Comparison of ENCODE assay signal across 7 cellular contexts in the genomic region with DNA sequence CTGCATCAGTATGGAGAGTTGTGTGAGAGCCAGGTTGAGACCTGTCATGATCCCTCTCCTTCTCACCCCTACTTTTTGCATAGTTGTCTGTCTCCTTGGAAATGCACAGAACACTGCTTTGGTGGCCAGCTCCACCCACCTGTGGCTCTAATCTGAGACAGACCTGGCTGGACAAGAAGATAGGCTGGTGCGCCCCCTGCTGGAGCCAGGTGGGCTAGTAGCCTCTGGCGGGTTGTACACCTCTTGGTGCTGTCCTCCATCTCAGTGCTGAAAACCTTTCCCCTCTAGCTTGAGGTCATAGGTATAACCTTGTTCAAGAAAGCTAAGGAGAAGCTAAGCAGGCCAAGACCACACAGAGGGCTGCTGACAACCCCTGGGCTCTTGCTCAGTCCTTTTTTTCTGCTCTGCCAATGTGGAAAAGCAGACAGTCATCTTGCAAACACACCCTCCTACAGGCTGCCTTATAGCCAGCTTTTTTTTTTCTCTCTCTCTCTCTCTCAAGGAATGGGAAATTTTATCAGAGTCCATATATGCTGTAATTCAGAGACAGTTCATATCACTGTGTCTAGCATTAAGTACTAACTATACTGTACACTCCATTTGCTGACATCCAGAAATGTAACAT. TPM values are rescaled to one million over a fixed set of nuclear protein-coding genes. Genes with fewer than 3 reads are reported as not detected.
DNase-seq lines count a peak whose midpoint lies in the region; ATAC-seq, FAIRE-seq and TF ChIP-seq lines count a peak whose summit lies in the region.

No MANE protein-coding gene starts in this region.

- DNase-seq in G401 (ENCODE audit: low spot score): peak; percentile 27
- DNase-seq in Kasumi-1 (lab: John Stamatoyannopoulos, UW): peak; percentile 18 to 29
- peak; percentile 36 for DNase-seq in RPMI7951 (ENCODE audit: low read depth)
- peak; percentile 85 to 97 for DNase-seq in H1 (ENCODE audit: low read depth in 1 of 2, low spot score in 2 of 2)
- peak; percentile 94 for DNase-seq in nephron progenitor cell

- peak; percentile 63 for ATAC-seq in GM21447 (IDR thresholded peaks at IDR 0.05; ENCODE audit: unreplicated experiment)
- ATAC-seq in HG03571 (IDR thresholded peaks at IDR 0.05; ENCODE audit: unreplicated experiment): no peak

- POLR2A ChIA-PET in H1 (lab: Charles Lee; ENCODE audit: partially characterized antibody): no interaction called here

- no peaks in the 10 kb centered on the region for H4K20me1 ChIP-seq in H1 (replicated peaks in 1 of 2; ENCODE audit: control insufficient read depth in 1 of 2, insufficient read depth in 2 of 2, low read length in 2 of 2)

- no peaks in the 10 kb centered on the region for H3K9me3 Mint-ChIP-seq in nephron progenitor cell

- no peak overlapping the region for H3K4me3 ChIP-seq in H1 (ENCODE audit: extremely low read depth in 1 of 4, insufficient read depth in 2 of 4, low read depth in 3 of 4, low read length in 4 of 4)

- no peak overlapping the region for H3K18ac ChIP-seq in H1 (ENCODE audit: extremely low read depth, low read length)

- in situ Hi-C loops in G401 (cut with HindIII; ENCODE audit: low sequenced_read_pairs): no loop called here

- H3K27me3 ChIP-seq in H1 (replicated peaks in 1 of 4; ENCODE audit: control insufficient read depth in 3 of 4, extremely low read depth in 1 of 4, insufficient read depth in 3 of 4, low read length in 3 of 4): no peaks in the 10 kb centered on the region

- H3K4me3 Mint-ChIP-seq in nephron progenitor cell: no peak overlapping the region

- no peak overlapping the region for H4K91ac ChIP-seq in H1 (replicated peaks; ENCODE audit: insufficient read length, low read length)

- no peak overlapping the region; a peak in 1 of 4 replicates for H3K4me2 ChIP-seq in H1 (ENCODE audit: insufficient read depth in 1 of 2, low read depth in 2 of 2, low read length in 2 of 2)

- no peaks in the 10 kb centered on the region for H3K36me3 ChIP-seq in H1 (ENCODE audit: control insufficient read depth in 2 of 4, insufficient read depth in 4 of 4, low read length in 3 of 4)

- H2BK12ac ChIP-seq in H1 (ENCODE audit: low read depth, low read length): no peak overlapping the region

- H3K56ac ChIP-seq in H1 (replicated peaks; ENCODE audit: insufficient read length, low read depth, low read length): no peak overlapping the region

- FAIRE-seq in H1 (lab: Jason Lieb, UNC): peak; percentile 94

- H3K27ac Mint-ChIP-seq in nephron progenitor cell: no peak overlapping the region

- peaks cover 0 to 4% (median under 1%) of the 10 kb centered on the region in 4 experiments; a peak in 3 of 7 replicates for H3K4me1 ChIP-seq in H1 (replicated peaks in 1 of 4; ENCODE audit: control insufficient read depth in 3 of 4, insufficient read depth in 4 of 4, low read length in 3 of 4)

- H3K27me3 Mint-ChIP-seq in nephron progenitor cell (ENCODE audit: low read depth, poor library complexity): peaks cover 19% of the 10 kb centered on the region

- no peak overlapping the region for H3K9ac ChIP-seq in H1 (replicated peaks in 1 of 4; ENCODE audit: extremely low read depth in 1 of 4, low read depth in 3 of 4, low read length in 3 of 4)

- no peak for TF ChIP-seq POLR2A in H1 (IDR thresholded peaks at IDR 0.05; ENCODE audit: control extremely low read depth in 1 of 2, low read depth in 2 of 2, low read length in 2 of 2)

- no peaks in the 10 kb centered on the region for H3K79me1 ChIP-seq in H1 (ENCODE audit: low read depth, low read length)

- peak; percentile 90 for TF ChIP-seq RAD21 in H1 (IDR thresholded peaks at IDR 0.05 in 1 of 2, conservative IDR thresholded peaks at IDR 0.05 in 1 of 2; ENCODE audit: low read depth in 2 of 2, low read length in 2 of 2)

- 3% methylated on average over 2 of the region's 2 CpGs; no CpG with 5 or more reads in 1 of the 2 experiments for WGBS in H1 (ENCODE audit: extremely low coverage in 1 of 2, insufficient coverage in 1 of 2, insufficient read length in 1 of 2, insufficient replicate concordance in 2 of 2, low coverage in 1 of 2, low lambda C conversion rate in 2 of 2, missing lambda C conversion rate in 1 of 2), 2 experiments

- H2BK5ac ChIP-seq in H1 (ENCODE audit: low read depth, low read length): no peak overlapping the region

- TF ChIP-seq EP300 in H1 (IDR thresholded peaks at IDR 0.05; ENCODE audit: borderline replicate concordance in 1 of 2, low read depth in 2 of 2, low read length in 2 of 2): no peak

- H3K23me2 ChIP-seq in H1 (ENCODE audit: low read depth, low read length): no peaks in the 10 kb centered on the region

- CTCF ChIA-PET in H1 (lab: Charles Lee; ENCODE audit: partially characterized antibody): interaction anchor here (0.6 to 8.7 kb wide), 33 partner anchors 8 to 1894 kb away, joined by 3 to 76 read pairs (median 4); no protein-coding TSS in a partner anchor

- no peaks in the 10 kb centered on the region for H3K36me3 Mint-ChIP-seq in nephron progenitor cell (ENCODE audit: low read depth)

- H3K14ac ChIP-seq in H1 (ENCODE audit: insufficient read length): no peak overlapping the region

- no peak overlapping the region for H2BK120ac ChIP-seq in H1 (replicated peaks; ENCODE audit: low read depth, low read length)

- H3K4ac ChIP-seq in H1 (replicated peaks; ENCODE audit: insufficient read length, low read depth, low read length): no peak overlapping the region

- no peak overlapping the region for H2AFZ ChIP-seq in H1 (ENCODE audit: low read length)

- TF ChIP-seq CTCF in H1 (IDR thresholded peaks at IDR 0.05; ENCODE audit: control extremely low read depth in 1 of 3, insufficient read depth in 1 of 3, low read depth in 1 of 3, low read length in 3 of 3) (peak; percentile 93 to 99 (median 98)), nephron progenitor cell (IDR thresholded peaks at IDR 0.05) (peak; percentile 90)

- H4K5ac ChIP-seq in H1 (ENCODE audit: insufficient read length, low read depth, low read length): no peak overlapping the region

- H4K8ac ChIP-seq in H1 (ENCODE audit: extremely low read depth, insufficient read depth, low read length): no peak overlapping the region

- no peak overlapping the region for H2BK15ac ChIP-seq in H1 (ENCODE audit: low read length)

- H3K79me2 ChIP-seq in H1 (ENCODE audit: control insufficient read depth in 1 of 2, insufficient read depth in 2 of 2, low read length in 2 of 2): no peaks in the 10 kb centered on the region

- H2AK5ac ChIP-seq in H1 (ENCODE audit: low read depth, low read length): no peak overlapping the region

- no peak overlapping the region for H2BK20ac ChIP-seq in H1 (ENCODE audit: low read length)

- H3K4me1 Mint-ChIP-seq in nephron progenitor cell: no peaks in the 10 kb centered on the region

- no peaks in the 10 kb centered on the region for H3K9me3 ChIP-seq in H1 (ENCODE audit: insufficient read depth in 2 of 2, low read depth in 1 of 2, low read length in 1 of 2)

- H3K23ac ChIP-seq in H1 (ENCODE audit: insufficient read length): no peak overlapping the region

- no peak overlapping the region for H3K27ac ChIP-seq in H1 (ENCODE audit: low read depth, low read length)

TF ChIP-seq in H1, 55 proteins besides CTCF, POLR2A, EP300 and RAD21 (continues in another document):
- TF ChIP-seq TEAD4 (IDR thresholded peaks at IDR 0.05; ENCODE audit: low read depth, low read length) (no peak), HDAC2 (IDR thresholded peaks at IDR 0.05; ENCODE audit: borderline replicate concordance in 1 of 2, low read depth in 2 of 2, low read length in 2 of 2) (0 out of 4 replicates have a peak, but pooled peaks of 1 of the 2 experiments have one; percentile 42), JUN (IDR thresholded peaks at IDR 0.05; ENCODE audit: low read depth, low read length) (no peak), EZH2 (IDR thresholded peaks at IDR 0.05; ENCODE audit: low read depth, low read length, severe bottlenecking) (no peak), ASH2L (IDR thresholded peaks at IDR 0.05; ENCODE audit: low read length) (no peak), SAP30 (IDR thresholded peaks at IDR 0.05; ENCODE audit: insufficient read depth, insufficient replicate concordance, low read length) (no peak), SIN3A (conservative IDR thresholded peaks at IDR 0.05 in 1 of 2, IDR thresholded peaks at IDR 0.05 in 1 of 2; ENCODE audit: low read depth in 1 of 2, low read length in 2 of 2) (peak; percentile 83 to 90; a peak in 3 of 4 replicates), JUND (IDR thresholded peaks at IDR 0.05; ENCODE audit: low read length) (0 out of 2 replicates have a peak, but pooled peaks have one; percentile 55), NRF1 (IDR thresholded peaks at IDR 0.05; ENCODE audit: low read depth, low read length) (no peak), TCF12 (IDR thresholded peaks at IDR 0.05; ENCODE audit: low read depth, low read length) (0 out of 2 replicates have a peak, but pooled peaks have one; percentile 59), CHD1 (IDR thresholded peaks at IDR 0.05; ENCODE audit: low read depth, low read length) (no peak), RXRA (IDR thresholded peaks at IDR 0.05; ENCODE audit: insufficient read depth, low read depth, low read length) (0 out of 2 replicates have a peak, but pooled peaks have one; percentile 30), RNF2 (IDR thresholded peaks at IDR 0.05; ENCODE audit: borderline replicate concordance, low read depth, low read length, missing control alignments, poor library complexity, severe bottlenecking) (no peak), TAF7 (optimal IDR thresholded peaks at IDR 0.05; ENCODE audit: borderline replicate concordance, low read depth, low read length) (peak; percentile 72)
- TF ChIP-seq, protein P1, sequence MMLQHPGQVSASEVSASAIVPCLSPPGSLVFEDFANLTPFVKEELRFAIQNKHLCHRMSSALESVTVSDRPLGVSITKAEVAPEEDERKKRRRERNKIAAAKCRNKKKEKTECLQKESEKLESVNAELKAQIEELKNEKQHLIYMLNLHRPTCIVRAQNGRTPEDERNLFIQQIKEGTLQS (IDR thresholded peaks at IDR 0.05; ENCODE audit: insufficient read depth, low read depth, low read length): 0 out of 2 replicates have a peak, but pooled peaks have one; percentile 6

RNA-seq across cellular contexts. Expression of a gene that starts 58.8 kb away (rescaled TPM):
- 6.3 and 18.5 TPM in 2 replicates for total RNA-seq in G401 (2014; rRNA removed; shearing (Covaris generic))
- total RNA-seq in RPMI7951 (2014; rRNA removed; shearing (Covaris generic)): 6.8 and 7.9 TPM in 2 replicates
- 11.0 and 17.2 TPM in 2 replicates for total RNA-seq in H1 (2021; fragmentation: NEBNext Ultra II Directional; extraction: Animal tissue kit (Norgen Biotek cat#: 25700))
- 2.4 and 3.1 TPM in 2 replicates for polyA plus RNA-seq in H1 (2011; rRNA removed)
- 3.5 TPM for polyA plus RNA-seq in H1 (2011; cell fraction: cytosol; rRNA removed)
- polyA plus RNA-seq in H1 (2011; cell fraction: nucleus; rRNA removed): 7.9 TPM
- polyA plus RNA-seq in H1 (2012, experiment 1 of 2): 6.7 to 9.1 TPM (median 8.1 TPM) in 4 replicates
- 1.7 TPM for polyA plus RNA-seq in H1 (2012, experiment 2 of 2)
- 5.8 TPM for polyA plus RNA-seq in H1 (2013, experiment 1 of 2)
- 6.2 TPM for polyA plus RNA-seq in H1 (2013, experiment 2 of 2)
- polyA minus RNA-seq in H1 (2011; rRNA and poly(A)+ RNA removed): 16.1 and 16.4 TPM in 2 replicates
- polyA minus RNA-seq in H1 (2011; cell fraction: cytosol; rRNA and poly(A)+ RNA removed): 7.7 TPM
- polyA minus RNA-seq in H1 (2011; cell fraction: nucleus; rRNA and poly(A)+ RNA removed): 35.6 TPM

Comparison
In these comparisons a context has a peak if more than half of its experiments do, and no peak if none do; other contexts are left out.
1. DNase-seq: peak in every context shown above with its lines; median percentile 94 in nephron progenitor cell; 91 in H1; 36 in RPMI7951; 27 in G401; 24 in Kasumi-1.